Comparison of ENCODE assay signal across 8 cellular contexts in the genomic region with DNA sequence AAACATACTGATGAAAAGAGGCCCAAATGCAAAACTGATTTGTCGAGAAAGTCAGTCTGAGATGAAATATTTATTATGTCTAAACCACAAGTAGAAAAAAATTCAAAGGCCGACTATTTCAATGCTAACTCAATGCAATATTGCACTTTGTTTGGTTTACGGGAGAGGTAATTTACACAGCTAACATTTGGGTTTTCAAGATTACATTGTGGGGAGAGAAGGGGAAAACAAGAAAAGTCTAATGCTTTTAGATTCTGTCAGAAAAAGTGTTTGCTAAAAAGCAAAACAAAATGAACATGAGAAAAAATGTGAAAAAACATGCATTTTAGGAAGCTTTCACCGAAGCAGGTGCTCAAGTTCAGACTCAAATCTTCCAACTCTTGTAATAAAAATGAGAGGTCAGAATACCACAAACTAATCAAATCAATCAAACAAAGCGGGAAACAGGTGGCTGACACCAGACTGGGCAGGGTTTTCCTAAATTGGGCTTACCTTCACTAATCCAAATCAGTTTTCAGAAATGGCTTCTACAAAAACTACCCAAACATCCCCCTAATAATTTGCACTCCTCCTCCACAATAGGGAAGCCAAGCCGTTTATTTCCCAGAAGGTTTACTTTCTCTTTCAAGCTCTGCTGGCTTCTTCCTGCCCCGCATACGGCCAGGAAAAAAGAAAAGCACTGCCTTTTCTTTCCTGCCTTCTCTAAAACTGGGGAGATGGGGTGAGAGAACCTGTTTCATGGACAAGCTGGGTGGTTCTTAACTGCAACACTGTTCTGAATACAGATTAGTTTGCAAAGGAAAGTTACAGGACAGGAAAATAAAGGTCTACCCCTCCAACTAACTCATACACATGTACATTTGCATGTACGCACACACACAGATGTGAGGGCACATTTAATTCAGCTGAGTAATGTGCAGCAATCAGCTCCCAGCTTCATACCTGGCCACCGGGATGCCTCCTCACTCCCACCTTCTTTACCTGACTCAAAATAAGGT. TPM values are rescaled to one million over a fixed set of nuclear protein-coding genes. Genes with fewer than 3 reads are reported as not detected.
A peak's percentile ranks its signal among the peaks of the same experiment; 100 is the strongest.
DNase-seq lines count a peak whose midpoint lies in the region; ATAC-seq and TF ChIP-seq lines count a peak whose summit lies in the region.

No MANE protein-coding gene starts in this region.

- peaks cover 14% of the 10 kb centered on the region for H3K36me3 Mint-ChIP-seq in effector memory CD8-positive, alpha-beta T cell (ENCODE audit: insufficient read depth)
- H3K36me3 Mint-ChIP-seq in naive B cell, result peaks cover 0 to 4% of the 10 kb centered on the region in 2 donors

- H3K4me1 Mint-ChIP-seq in effector memory CD8-positive, alpha-beta T cell (ENCODE audit: low read depth in 2 of 2), result peaks cover 37 to 59% of the 10 kb centered on the region in 2 donors
- H3K4me1 Mint-ChIP-seq in naive B cell, result peaks cover 36 to 56% (median 49%) of the 10 kb centered on the region in 3 donors

- H3K27ac Mint-ChIP-seq in effector memory CD8-positive, alpha-beta T cell, result peak overlapping the region; percentile 81 to 84
- peak overlapping the region; percentile 18 to 87 (median 79) for H3K27ac Mint-ChIP-seq in naive B cell

- H3K27me3 Mint-ChIP-seq in effector memory CD8-positive, alpha-beta T cell, result no peaks in the 10 kb centered on the region
- no peaks in the 10 kb centered on the region for H3K27me3 Mint-ChIP-seq in naive B cell

- H3K9me3 Mint-ChIP-seq in effector memory CD8-positive, alpha-beta T cell, result no peaks in the 10 kb centered on the region
- no peaks in the 10 kb centered on the region for H3K9me3 Mint-ChIP-seq in naive B cell

- H3K27me3 ChIP-seq in GM06990 (replicated peaks; ENCODE audit: control insufficient read depth, insufficient read depth, low read length), result no peaks in the 10 kb centered on the region

- no peaks in the 10 kb centered on the region; the same call in 1 of the 2 replicates for H3K36me3 ChIP-seq in GM06990 (ENCODE audit: control insufficient read depth, insufficient read depth, low read length)

- ATAC-seq in effector memory CD8-positive, alpha-beta T cell (replicated peaks), result peak; percentile 66
- peak; percentile 73 to 79 for ATAC-seq in naive B cell (ENCODE audit: low read depth in 2 of 2)
- ATAC-seq in GM21381 (IDR thresholded peaks at IDR 0.05; ENCODE audit: unreplicated experiment), result no peak
- ATAC-seq in GM21360 (IDR thresholded peaks at IDR 0.05; ENCODE audit: unreplicated experiment), result no peak

- DNase-seq in GM06990 (ENCODE audit: extremely low read depth, insufficient read length) (peak; percentile 30), NCI-H774 (lab: John Stamatoyannopoulos, UW) (peak; percentile 42), naive B cell (peak; percentile 11), GF-D8 (lab: John Stamatoyannopoulos, UW) (no peak)
- no peak for DNase-seq in effector memory CD8-positive, alpha-beta T cell
- no peak for DNase-seq in stimulated activated CD4-positive, alpha-beta T cell treated with anti-CD3 and anti-CD28 coated beads, Interleukin-2, amount 100 ng/mL, for 24 hours

- H3K4me3 ChIP-seq in GM06990 (replicated peaks; ENCODE audit: low read depth, low read length), result peak overlapping the region; percentile 47

- H3K4me3 Mint-ChIP-seq in effector memory CD8-positive, alpha-beta T cell, result peak overlapping the region; percentile 77 to 84
- H3K4me3 Mint-ChIP-seq in naive B cell, result peak overlapping the region; percentile 46 to 87 (median 78)

- TF ChIP-seq CTCF in GM06990 (IDR thresholded peaks at IDR 0.05; ENCODE audit: insufficient read depth, low read length, poor library complexity, severe bottlenecking), result no peak

RNA-seq across cellular contexts. Expression of a gene that starts 9.3 kb away (rescaled TPM):
- polyA plus RNA-seq in naive B cell (ENCODE audit: low read depth in 6 of 6), result 100 to 1,000 TPM in 3 of 6 donors, 10 to 100 TPM in 3; 89.8 to 112 (median 101) TPM

RNA-seq across cellular contexts. Expression of a gene that starts 44.2 kb away (rescaled TPM):
- polyA plus RNA-seq in naive B cell (ENCODE audit: low read depth in 6 of 6), result not detected

Comparison
In these comparisons a context has a peak if more than half of its experiments do, and no peak if none do; other contexts are left out.
1. DNase-seq: peak in GM06990 (single experiment), NCI-H774 (single experiment) and naive B cell (single experiment); none in effector memory CD8-positive, alpha-beta T cell (0 of 3), stimulated activated CD4-positive, alpha-beta T cell treated with anti-CD3 and anti-CD28 coated beads, Interleukin-2, amount 100 ng/mL, for 24 hours (0 of 2) and GF-D8 (single experiment).
2. ATAC-seq: peak in effector memory CD8-positive, alpha-beta T cell (single experiment) and naive B cell (2 of 2); none in GM21381 (single experiment) and GM21360 (single experiment).